Comparison of ENCODE assay signal across 8 cellular contexts in genomic region chr11:90222152-90222458, GRCh38. TPM values are rescaled to one million over a fixed set of nuclear protein-coding genes. Genes with fewer than 3 reads are reported as not detected.
DNase-seq lines count a peak whose midpoint lies in the region; ATAC-seq and TF ChIP-seq lines count a peak whose summit lies in the region.

No MANE protein-coding gene starts in this region.

- DNase-seq in activated T-cell treated with anti-CD3 and anti-CD28 coated beads, Interleukin-2, amount 50 U/mL, for 4 hours: no peak
- no peak for DNase-seq in activated T-cell treated with anti-CD3 and anti-CD28 coated beads for 4 hours
- DNase-seq in SJCRH30: no peak
- DNase-seq in fibroblast of villous mesenchyme (ENCODE audit: low read depth): no peak
- no peak for DNase-seq in retinal pigment epithelial cell (ENCODE audit: low read depth)
- no peak for DNase-seq in AG08395 (ENCODE audit: low spot score)
- DNase-seq in NCI-H526 treated with DMSO at 0.1 percent for 48 hours (lab: John Stamatoyannopoulos, UW): no peak
- no peak for DNase-seq in GM03348 (ENCODE audit: low spot score)

- H3K36me3 ChIP-seq in SJCRH30: peaks cover 6% of the 10 kb centered on the region; the same call in 1 of the 2 replicates

- no peaks in the 10 kb centered on the region for H3K27me3 ChIP-seq in SJCRH30

- H3K36me3 Mint-ChIP-seq in activated T-cell treated with anti-CD3 and anti-CD28 coated beads, Interleukin-2, amount 50 U/mL, for 4 hours (ENCODE audit: insufficient read depth): peaks cover 28% of the 10 kb centered on the region

- peak overlapping the region; percentile 63 for H3K27ac ChIP-seq in SJCRH30

- TF ChIP-seq CTCF in fibroblast of villous mesenchyme (IDR thresholded peaks at IDR 0.05; ENCODE audit: insufficient read depth, low read depth, low read length) (no peak), retinal pigment epithelial cell (conservative IDR thresholded peaks at IDR 0.05; ENCODE audit: low read depth, low read length) (no peak)

- H3K9me3 Mint-ChIP-seq in activated T-cell treated with anti-CD3 and anti-CD28 coated beads, Interleukin-2, amount 50 U/mL, for 4 hours: peaks cover 6% of the 10 kb centered on the region

- H3K27me3 Mint-ChIP-seq in activated T-cell treated with anti-CD3 and anti-CD28 coated beads, Interleukin-2, amount 50 U/mL, for 4 hours (ENCODE audit: low read depth): no peaks in the 10 kb centered on the region

- H3K4me1 ChIP-seq in SJCRH30: 0 out of 2 replicates have a peak, but pooled peaks cover 4% of the 10 kb centered on the region

- no peak for ATAC-seq in activated T-cell treated with anti-CD3 and anti-CD28 coated beads, Interleukin-2, amount 50 U/mL, for 4 hours

- peak overlapping the region; percentile 93 for H3K4me3 Mint-ChIP-seq in activated T-cell treated with anti-CD3 and anti-CD28 coated beads, Interleukin-2, amount 50 U/mL, for 4 hours

- no peaks in the 10 kb centered on the region for H3K9me3 ChIP-seq in SJCRH30 (replicated peaks)

- peaks cover 54% of the 10 kb centered on the region for H3K4me1 Mint-ChIP-seq in activated T-cell treated with anti-CD3 and anti-CD28 coated beads, Interleukin-2, amount 50 U/mL, for 4 hours (ENCODE audit: low read depth)

- H3K4me3 ChIP-seq in SJCRH30 (peak overlapping the region; percentile 83), fibroblast of villous mesenchyme (ENCODE audit: low read depth, low read length) (peak overlapping the region; percentile 83), retinal pigment epithelial cell (ENCODE audit: low read length) (peak overlapping the region; percentile 90)

RNA-seq across cellular contexts. Expression of gene CHORDC1, which starts 0.7 kb away (rescaled TPM):
- 100 to 1,000 TPM; 134 to 167 (median 149) TPM for total RNA-seq in activated T-cell treated with anti-CD3 and anti-CD28 coated beads, Interleukin-2, amount 50 U/mL, for 4 hours
- 29.9 and 39.9 TPM in 2 replicates for total RNA-seq in SJCRH30 (2014; rRNA removed; shearing (Covaris generic))
- 24.8 and 43.2 TPM in 2 replicates for total RNA-seq in fibroblast of villous mesenchyme
